Comparison of ENCODE assay signal across 7 cellular contexts in the genomic region with DNA sequence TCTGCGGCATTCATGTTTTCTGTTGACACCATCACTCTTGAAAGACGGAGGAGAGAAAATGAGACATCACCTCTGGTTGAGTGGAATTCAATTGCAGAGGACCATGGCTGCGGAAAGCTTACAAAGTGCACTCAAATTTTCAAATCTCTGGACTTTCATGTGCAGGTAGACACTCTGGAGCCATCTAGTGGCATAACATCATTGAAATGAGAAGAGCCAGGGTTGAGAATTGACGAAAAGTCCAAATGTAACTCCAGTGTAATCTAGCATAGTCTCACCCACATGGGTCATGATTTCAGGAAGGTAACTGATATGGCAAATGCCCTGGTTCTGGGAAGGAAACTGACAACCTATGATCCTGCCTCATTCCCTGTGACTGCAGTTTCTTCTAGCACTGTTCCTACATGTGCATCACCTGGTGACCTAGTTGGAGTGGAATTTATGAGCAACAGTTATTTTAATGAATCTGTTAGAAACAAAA.
DNase-seq lines count a peak whose midpoint lies in the region; ATAC-seq and TF ChIP-seq lines count a peak whose summit lies in the region.

No MANE protein-coding gene starts in this region.

- H3K4me1 ChIP-seq in Karpas-422 (ENCODE audit: low read length): no peaks in the 10 kb centered on the region
- H3K4me1 ChIP-seq in gastroesophageal sphincter: no peaks in the 10 kb centered on the region

- H3K27ac ChIP-seq in Karpas-422 (ENCODE audit: low read length) (no peak overlapping the region), gastroesophageal sphincter (no peak overlapping the region)

- H3K9ac ChIP-seq in Karpas-422 (ENCODE audit: low read length): no peak overlapping the region

- H3K9me3 ChIP-seq in Karpas-422 (ENCODE audit: low read length): no peaks in the 10 kb centered on the region
- H3K9me3 ChIP-seq in gastroesophageal sphincter: no peaks in the 10 kb centered on the region

- H3K79me2 ChIP-seq in Karpas-422 (ENCODE audit: low read length): no peaks in the 10 kb centered on the region

- H4K20me1 ChIP-seq in Karpas-422 (ENCODE audit: insufficient read depth, low read depth, low read length): no peaks in the 10 kb centered on the region

- H3K36me3 ChIP-seq in Karpas-422 (ENCODE audit: insufficient read depth, low read length) (no peaks in the 10 kb centered on the region), gastroesophageal sphincter (no peaks in the 10 kb centered on the region)

- H3K4me2 ChIP-seq in Karpas-422 (ENCODE audit: low read depth, low read length, poor library complexity, severe bottlenecking): no peak overlapping the region

- ATAC-seq in left lobe of liver (peak; percentile 99), gastroesophageal sphincter (no peak)

- no peak overlapping the region for H3K4me3 ChIP-seq in Karpas-422 (ENCODE audit: low read length)
- H3K4me3 ChIP-seq in WI38 (ENCODE audit: low read depth, low read length): no peak overlapping the region
- H3K4me3 ChIP-seq in gastroesophageal sphincter: no peak overlapping the region

- TF ChIP-seq POLR2A in gastroesophageal sphincter (IDR thresholded peaks at IDR 0.05): no peak

- TF ChIP-seq CTCF in GM12873 (IDR thresholded peaks at IDR 0.05; ENCODE audit: insufficient read depth, low read depth, low read length, missing control alignments) (peak; percentile 55), WI38 (IDR thresholded peaks at IDR 0.05; ENCODE audit: low read depth, low read length) (peak; percentile 70), gastroesophageal sphincter (IDR thresholded peaks at IDR 0.05) (peak in 1 of 4 experiments; percentile 56)

- DNase-seq in Karpas-422 (peak; percentile 60), left lobe of liver (ENCODE audit: low spot score) (no peak), NCI-H1436 treated with DMSO at 0.1 percent for 48 hours (lab: John Stamatoyannopoulos, UW) (no peak), germinal center (ENCODE audit: low spot score) (no peak)

- no peak overlapping the region for H2AFZ ChIP-seq in Karpas-422 (ENCODE audit: low read length)

- no peaks in the 10 kb centered on the region for H3K9me2 ChIP-seq in Karpas-422 (replicated peaks; ENCODE audit: insufficient read depth, low read length)

- TF ChIP-seq EP300 in gastroesophageal sphincter (IDR thresholded peaks at IDR 0.05): no peak

- 0 to 29% methylated on average over 1 to 4 of the region's 4 CpGs for WGBS in gastroesophageal sphincter (ENCODE audit: low coverage in 1 of 2), 2 donors

- no peaks in the 10 kb centered on the region for H3K27me3 ChIP-seq in Karpas-422 (ENCODE audit: low read length)
- no peaks in the 10 kb centered on the region for H3K27me3 ChIP-seq in gastroesophageal sphincter
